Comparison of ENCODE assay signal across 9 cellular contexts in the genomic region with DNA sequence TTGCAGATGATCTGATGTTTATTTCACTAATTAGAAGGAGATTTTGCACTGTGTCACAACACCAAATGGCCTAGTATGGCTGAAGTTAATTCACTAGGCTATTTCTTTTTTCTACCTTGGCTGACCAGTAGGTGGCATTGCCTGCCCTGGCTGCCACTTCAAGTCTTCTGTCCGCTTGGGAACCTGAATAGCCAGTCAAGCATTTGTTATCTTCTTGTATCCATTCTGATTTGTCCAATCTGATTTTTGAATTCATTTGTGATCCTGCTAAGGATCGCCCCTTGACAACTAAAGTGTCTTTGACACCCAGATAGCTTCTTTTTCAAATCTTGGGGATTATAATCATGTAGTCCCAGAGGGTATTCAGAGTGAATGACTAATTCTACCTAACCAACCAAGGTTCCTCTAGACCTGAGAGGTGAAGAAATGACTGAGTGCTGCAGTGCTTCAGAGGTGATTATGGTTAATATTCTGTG.
DNase-seq lines count a peak whose midpoint lies in the region; ATAC-seq, FAIRE-seq and TF ChIP-seq lines count a peak whose summit lies in the region.
"Had no signal": no experiment of that assay in that cellular context is flagged by ENCODE, and none has a peak within 500 bp of the region (broad histone marks: within the 10 kb centered on the region; RNA-seq: fewer than 3 reads in every experiment).

No MANE protein-coding gene starts in this region.

- H3K27ac ChIP-seq in fibroblast of lung (ENCODE audit: insufficient read depth, low read length): no peak overlapping the region

- no peaks in the 10 kb centered on the region for H3K27me3 ChIP-seq in fibroblast of lung (ENCODE audit: control insufficient read depth, insufficient read depth, low read length)

- no peak overlapping the region for H3K4me3 ChIP-seq in WI38 (ENCODE audit: low read depth, low read length)
- H3K4me3 ChIP-seq in fibroblast of lung (replicated peaks in 1 of 4; ENCODE audit: control extremely low read depth in 1 of 4, insufficient read depth in 1 of 4, low read depth in 3 of 4, low read length in 4 of 4): no peak overlapping the region

- H3K9me3 ChIP-seq in fibroblast of lung (ENCODE audit: control insufficient read depth, insufficient read depth, low read depth, low read length): no peaks in the 10 kb centered on the region

- TF ChIP-seq CTCF in D721Med (IDR thresholded peaks at IDR 0.05; ENCODE audit: insufficient read depth, missing control alignments): peak; percentile 95
- peak; percentile 80 for TF ChIP-seq CTCF in WI38 (IDR thresholded peaks at IDR 0.05; ENCODE audit: low read depth, low read length)
- peak; percentile 89 to 95 for TF ChIP-seq CTCF in fibroblast of lung (conservative IDR thresholded peaks at IDR 0.05 in 1 of 2, IDR thresholded peaks at IDR 0.05 in 1 of 2; ENCODE audit: low read depth in 1 of 2, low read length in 2 of 2)
- TF ChIP-seq CTCF in nephron (IDR thresholded peaks at IDR 0.05; ENCODE audit: unreplicated experiment in 3 of 3): peak; percentile 85 to 94 (median 89)

- H3K4me3 Mint-ChIP-seq in nephron: no peak overlapping the region
- H3K4me3 Mint-ChIP-seq: activated naive CD4-positive, alpha-beta T cell treated with anti-CD3 and anti-CD28 coated beads, Interleukin-2, amount 50 U/mL, for 24 hours had no signal

- no peaks in the 10 kb centered on the region for H3K36me3 ChIP-seq in fibroblast of lung (ENCODE audit: control insufficient read depth, insufficient read depth, low read length)

- no peaks in the 10 kb centered on the region for H3K36me3 Mint-ChIP-seq in nephron (ENCODE audit: low read depth)
- H3K36me3 Mint-ChIP-seq: activated naive CD4-positive, alpha-beta T cell treated with anti-CD3 and anti-CD28 coated beads, Interleukin-2, amount 50 U/mL, for 24 hours had no signal

- peak overlapping the region; percentile 8 for H3K4me2 ChIP-seq in fibroblast of lung (ENCODE audit: extremely low read depth, insufficient read depth, low read length)

- peaks cover 9% of the 10 kb centered on the region for H3K9me3 Mint-ChIP-seq in nephron
- H3K9me3 Mint-ChIP-seq: activated naive CD4-positive, alpha-beta T cell treated with anti-CD3 and anti-CD28 coated beads, Interleukin-2, amount 50 U/mL, for 24 hours had no signal

- peaks cover 4% of the 10 kb centered on the region for H3K27me3 Mint-ChIP-seq in nephron (ENCODE audit: low read depth)

- H2AFZ ChIP-seq in fibroblast of lung (ENCODE audit: low read length): no peak overlapping the region

- DNase-seq in D721Med (ENCODE audit: insufficient read length, low spot score): no peak
- peak; percentile 59 for DNase-seq in NCI-H2196 (lab: John Stamatoyannopoulos, UW; ENCODE audit: unreplicated experiment)
- DNase-seq in fibroblast of lung (ENCODE audit: low read depth in 2 of 2): peak; percentile 73 to 86
- no peak for DNase-seq in NCI-H187 treated with DMSO at 0.1 percent for 48 hours (lab: John Stamatoyannopoulos, UW)

- peaks cover 5% of the 10 kb centered on the region for H3K4me1 Mint-ChIP-seq in nephron

- ATAC-seq in GM19035 (IDR thresholded peaks at IDR 0.05; ENCODE audit: unreplicated experiment): peak; percentile 79
- peak; percentile 69 for ATAC-seq in HG03095 (IDR thresholded peaks at IDR 0.05; ENCODE audit: unreplicated experiment)

- no peaks in the 10 kb centered on the region for H4K20me1 ChIP-seq in fibroblast of lung (ENCODE audit: control insufficient read depth, extremely low read depth, insufficient read depth, low read length)

- H3K79me2 ChIP-seq in fibroblast of lung (ENCODE audit: control insufficient read depth, insufficient read depth, low read length): no peaks in the 10 kb centered on the region

- H3K4me1 ChIP-seq in fibroblast of lung (ENCODE audit: control insufficient read depth, extremely low read depth, insufficient read depth, low read length): peaks cover 6% of the 10 kb centered on the region

- peak; percentile 79 for FAIRE-seq in D721Med (lab: Jason Lieb, UNC)

- no peak overlapping the region for H3K9ac ChIP-seq in fibroblast of lung (ENCODE audit: insufficient read depth, low read length)

- peak overlapping the region in 1 of 3 experiments; percentile 51 for H3K27ac Mint-ChIP-seq in nephron
- H3K27ac Mint-ChIP-seq: activated naive CD4-positive, alpha-beta T cell treated with anti-CD3 and anti-CD28 coated beads, Interleukin-2, amount 50 U/mL, for 24 hours had no signal

Comparison
In these comparisons a context has a peak if more than half of its experiments do, and no peak if none do; other contexts are left out.
1. DNase-seq: peak in NCI-H2196 (single experiment) and fibroblast of lung (2 of 2); none in D721Med (single experiment) and NCI-H187 treated with DMSO at 0.1 percent for 48 hours (single experiment).
2. Peak in every context shown above with its lines, with median percentiles within 50 percentile points of each other: CTCF ChIP-seq.